22 cellular contexts compared by ENCODE assay signal in the genomic region with DNA sequence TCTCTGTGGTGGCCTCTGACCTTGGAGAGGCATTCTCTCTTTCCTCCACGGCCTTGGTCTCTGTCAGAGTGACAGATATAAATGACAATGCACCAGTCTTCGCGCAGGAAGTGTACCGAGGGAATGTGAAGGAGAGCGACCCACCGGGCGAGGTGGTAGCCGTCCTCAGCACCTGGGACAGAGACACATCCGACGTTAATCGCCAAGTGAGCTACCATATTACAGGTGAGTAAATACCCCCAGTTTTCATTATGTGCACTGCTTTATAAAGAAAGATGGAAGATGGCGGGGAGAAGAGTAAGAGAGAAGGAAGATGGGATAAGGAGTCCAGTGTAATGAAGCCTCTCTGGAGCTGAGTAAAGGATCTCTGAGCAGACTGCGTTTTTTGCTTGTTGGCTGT.
A peak's percentile ranks its signal among the peaks of the same experiment; 100 is the strongest.
DNase-seq lines count a peak whose midpoint lies in the region; FAIRE-seq and TF ChIP-seq lines count a peak whose summit lies in the region.
"Had no signal": no experiment of that assay in that cellular context is flagged by ENCODE, and none has a peak within 500 bp of the region (broad histone marks: within the 10 kb centered on the region; RNA-seq: fewer than 3 reads in every experiment).

No MANE protein-coding gene starts in this region.

- H3K4me3 ChIP-seq in HEK293 (ENCODE audit: low read depth, low read length): no peak overlapping the region
- H3K4me3 ChIP-seq in bronchial epithelial cell (ENCODE audit: low read depth, low read length): no peak overlapping the region
- H3K4me3 ChIP-seq in coronary artery: no peak overlapping the region

- CTCF ChIA-PET in HEK293 (lab: Yijun Ruan, JAX): no interaction called here

- H3K9me3 ChIP-seq in HEK293 (ENCODE audit: control insufficient read depth, insufficient read depth, low read depth, low read length): no peaks in the 10 kb centered on the region
- H3K9me3 ChIP-seq: BE2C had no signal

- H3K27ac ChIP-seq in HEK293 (ENCODE audit: extremely low read depth, low read depth, low read length) (no peak overlapping the region), coronary artery (no peak overlapping the region)

- peaks cover 1% of the 10 kb centered on the region for H3K27me3 ChIP-seq in bronchial epithelial cell (ENCODE audit: control insufficient read depth, insufficient read depth, low read length)
- H3K27me3 ChIP-seq: BE2C had no signal

- peak; percentile 5 for DNase-seq in ELF-1 (ENCODE audit: low read depth, low spot score)
- no peak for DNase-seq in bronchial epithelial cell (ENCODE audit: low read depth)
- peak; percentile 9 for DNase-seq in urothelium cell line (ENCODE audit: low spot score)
- no peak for DNase-seq in activated naive CD4-positive, alpha-beta T cell (lab: John Stamatoyannopoulos, UW)
- DNase-seq in coronary artery (ENCODE audit: low spot score): no peak
- DNase-seq: ACHN; BE2C; C1 segment of cervical spinal cord; CD4-positive, CD25-positive, alpha-beta regulatory T cell; CD8-positive, alpha-beta memory T cell; COR-L47; DMS 273 treated with DMSO at 0.1 percent for 48 hours; DMS53; DND-41; EL; GOT3; H7 had no signal

- no peaks in the 10 kb centered on the region for H3K4me1 ChIP-seq in HEK293 (ENCODE audit: control insufficient read depth, insufficient read depth, low read length)

- H3K36me3 ChIP-seq in HEK293 (ENCODE audit: control insufficient read depth in 2 of 2, insufficient read depth in 1 of 2, low read length in 2 of 2) (peaks cover 0 to 12% of the 10 kb centered on the region in 2 experiments; a peak in 1 of 3 replicates), bronchial epithelial cell (ENCODE audit: control insufficient read depth, insufficient read depth, low read length) (no peaks in the 10 kb centered on the region)
- H3K36me3 ChIP-seq: BE2C had no signal

- POLR2A ChIA-PET in HEK293 (lab: Yijun Ruan, JAX): no interaction called here

- peak; percentile 72 for FAIRE-seq in bronchial epithelial cell (lab: Jason Lieb, UNC)
- FAIRE-seq in urothelium cell line (lab: Jason Lieb, UNC): no peak
- FAIRE-seq: A204.1, G401.6, GM12891, HTR-8/SVneo had no signal

- TF ChIP-seq CTCF in HEK293 (tag by site-specific recombination; IDR thresholded peaks at IDR 0.05) (no peak), bronchial epithelial cell (IDR thresholded peaks at IDR 0.05; ENCODE audit: insufficient read depth, low read length, severe bottlenecking) (no peak), coronary artery (IDR thresholded peaks at IDR 0.05) (no peak)

TF ChIP-seq in HEK293, 187 proteins besides CTCF, POLR2A, EP300 and RAD21:
- TF ChIP-seq ZNF837 (tag by site-specific recombination; IDR thresholded peaks at IDR 0.05) (no peak), REST (tag by site-specific recombination; IDR thresholded peaks at IDR 0.05) (peak; percentile 78)

Comparison
In these comparisons a context has a peak if more than half of its experiments do, and no peak if none do; other contexts are left out.
1. DNase-seq: peak in ELF-1 (single experiment) and urothelium cell line (single experiment); none in bronchial epithelial cell (single experiment), activated naive CD4-positive, alpha-beta T cell (0 of 4) and coronary artery (single experiment).